33 cellular contexts compared by ENCODE assay signal in the genomic region with DNA sequence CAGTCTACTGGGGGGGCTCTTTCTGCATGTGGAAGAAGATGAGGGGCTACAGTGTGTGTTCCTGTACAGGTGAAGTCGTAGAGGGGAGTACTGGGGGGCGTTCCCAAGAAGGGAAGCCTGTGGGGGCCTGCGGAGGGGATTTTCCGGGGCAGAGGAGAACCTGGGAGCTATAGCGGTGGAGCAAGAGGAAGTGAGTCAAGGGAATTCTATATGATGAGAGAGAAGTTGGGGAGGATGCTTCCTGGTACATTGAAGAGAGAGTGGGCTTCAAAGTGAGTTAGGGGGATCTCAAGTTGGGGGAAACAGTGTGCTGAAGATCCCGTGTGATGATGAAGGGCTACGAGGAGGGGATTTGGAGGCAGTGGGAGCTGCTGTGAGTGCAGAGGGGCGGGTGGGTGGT. TPM values are rescaled to one million over a fixed set of nuclear protein-coding genes. Genes with fewer than 3 reads are reported as not detected.
DNase-seq lines count a peak whose midpoint lies in the region; ATAC-seq, FAIRE-seq and TF ChIP-seq lines count a peak whose summit lies in the region.
"Had no signal": no experiment of that assay in that cellular context is flagged by ENCODE, and none has a peak within 500 bp of the region (broad histone marks: within the 10 kb centered on the region; RNA-seq: fewer than 3 reads in every experiment).

No MANE protein-coding gene starts in this region.

- H3K4me3 ChIP-seq in Panc1 (ENCODE audit: low read depth in 2 of 2, low read length in 2 of 2), result peak overlapping the region; percentile 26 to 83
- no peak overlapping the region for H3K4me3 ChIP-seq in endothelial cell of umbilical vein (replicated peaks in 1 of 3; ENCODE audit: insufficient read depth in 1 of 3, low read depth in 1 of 3, low read length in 3 of 3)
- H3K4me3 ChIP-seq in thyroid gland (replicated peaks in 1 of 3), result no peak overlapping the region
- H3K4me3 ChIP-seq: esophagus muscularis mucosa, K562, sigmoid colon, uterus had no signal

- in situ Hi-C loops in Panc1 (cut with HindIII; ENCODE audit: low pct_unique_long_range_greater_than_20kb, low sequenced_read_pairs), result no loop called here

- no peak overlapping the region for H3K27ac Mint-ChIP-seq in nephron progenitor cell
- H3K27ac Mint-ChIP-seq: T-cell had no signal

- dilution Hi-C loops in endothelial cell of umbilical vein (cut with MboI; ENCODE audit: extremely low pct_ligation_motif_present, low sequenced_read_pairs), result no loop called here

- H3K27ac ChIP-seq in Panc1 (ENCODE audit: low read length) (peak overlapping the region; percentile 67), endothelial cell of umbilical vein (ENCODE audit: insufficient read depth, low read depth, low read length) (no peak overlapping the region), thyroid gland (no peak overlapping the region)
- H3K27ac ChIP-seq: esophagus muscularis mucosa, sigmoid colon, uterus had no signal

- intact Hi-C loops in Panc1 (cut with micrococcal nuclease; ENCODE audit: unreplicated experiment), result no loop called here
- intact Hi-C loops in endothelial cell of umbilical vein (cut with micrococcal nuclease), result no loop called here
- intact Hi-C loops in thyroid gland (cut with DNase I), result no loop called here

- H2AFZ ChIP-seq in endothelial cell of umbilical vein (ENCODE audit: low read depth, low read length), result no peak overlapping the region

- H3K9me3 Mint-ChIP-seq in nephron progenitor cell, result no peaks in the 10 kb centered on the region
- H3K9me3 Mint-ChIP-seq: central memory CD8-positive, alpha-beta T cell; T-cell had no signal

- POLR2A ChIA-PET in Panc1 (lab: Charles Lee) (no interaction called here), endothelial cell of umbilical vein (lab: Charles Lee) (no interaction called here)

- no peak for FAIRE-seq in endothelial cell of umbilical vein (lab: Jason Lieb, UNC)
- FAIRE-seq: D721Med, GM18507, H54, K562, TTC549 had no signal

- CTCF ChIA-PET in Panc1 (lab: Charles Lee) (no interaction called here), endothelial cell of umbilical vein (lab: Charles Lee) (interaction anchor here (1.7 kb wide), 1 partner anchor 69 kb away, joined by 5 read pairs; no protein-coding TSS in a partner anchor)

- H3K79me2 ChIP-seq in endothelial cell of umbilical vein (ENCODE audit: control insufficient read depth, insufficient read depth, low read length), result no peaks in the 10 kb centered on the region

- DNase-seq in ELR (ENCODE audit: low read depth) (peak; percentile 59), Panc1 (ENCODE audit: low read depth, low spot score) (no peak), endothelial cell of umbilical vein (ENCODE audit: low read depth, low spot score) (no peak), nephron progenitor cell (no peak), kidney glomerular epithelial cell (lab: John Stamatoyannopoulos, UW) (no peak), thyroid gland (no peak)
- no peak for DNase-seq in stimulated activated naive CD8-positive, alpha-beta T cell treated with anti-CD3 and anti-CD28 coated beads, Interleukin-15, Interleukin-2, amounts not matched to agents 100 U/mL and 50 U/mL, for 24 hours
- no peak for DNase-seq in central memory CD4-positive, alpha-beta T cell
- DNase-seq: activated naive CD4-positive, alpha-beta T cell treated with anti-CD3 and anti-CD28 coated beads, Interleukin-2, amount 50 U/mL, for 16 hours; effector CD8-positive, alpha-beta T cell; EL; MG63; naive thymus-derived CD8-positive, alpha-beta T cell; NCI-H146; NCI-H2171; NCI-H748 treated with DMSO at 0.1 percent for 48 hours; OCI-M1; SHP77; sigmoid colon; stimulated activated CD4-positive, alpha-beta T cell treated with anti-CD3 and anti-CD28 coated beads, Interleukin-15, amount 100 ng/mL, for 24 hours; stimulated activated CD8-positive, alpha-beta memory T cell treated with anti-CD3 and anti-CD28 coated beads, Interleukin-4, amount 100 ng/mL, for 48 hours; T-cell; uterus had no signal

- TF ChIP-seq POLR2A in endothelial cell of umbilical vein (IDR thresholded peaks at IDR 0.05; ENCODE audit: low read depth, low read length), result no peak
- TF ChIP-seq POLR2A in thyroid gland (IDR thresholded peaks at IDR 0.05), result no peak

- H3K4me1 ChIP-seq in Panc1 (ENCODE audit: control insufficient read depth, insufficient read depth, low read length) (peaks cover 34% of the 10 kb centered on the region), endothelial cell of umbilical vein (ENCODE audit: control insufficient read depth, extremely low read depth, insufficient read depth, low read length) (peaks cover 5% of the 10 kb centered on the region), thyroid gland (no peaks in the 10 kb centered on the region)
- H3K4me1 ChIP-seq: sigmoid colon, uterus had no signal

- no peak for TF ChIP-seq CTCF in Panc1 (IDR thresholded peaks at IDR 0.05)
- no peak for TF ChIP-seq CTCF in endothelial cell of umbilical vein (IDR thresholded peaks at IDR 0.05; ENCODE audit: extremely low read depth in 1 of 2, insufficient read depth in 1 of 2, low read depth in 1 of 2, low read length in 2 of 2)
- TF ChIP-seq CTCF in nephron progenitor cell (IDR thresholded peaks at IDR 0.05), result no peak
- no peak for TF ChIP-seq CTCF in thyroid gland (IDR thresholded peaks at IDR 0.05)

- peak overlapping the region; percentile 52 for H3K4me3 Mint-ChIP-seq in nephron progenitor cell
- H3K4me3 Mint-ChIP-seq: central memory CD8-positive, alpha-beta T cell; T-cell had no signal

- H3K9ac ChIP-seq in endothelial cell of umbilical vein (replicated peaks; ENCODE audit: extremely low read depth, insufficient read depth, low read length), result no peak overlapping the region

- no peaks in the 10 kb centered on the region for H3K36me3 ChIP-seq in Panc1 (ENCODE audit: control insufficient read depth, insufficient read depth, low read length)
- no peaks in the 10 kb centered on the region for H3K36me3 ChIP-seq in endothelial cell of umbilical vein (ENCODE audit: control insufficient read depth in 2 of 2, extremely low read depth in 1 of 2, insufficient read depth in 2 of 2, low read length in 2 of 2)
- no peaks in the 10 kb centered on the region for H3K36me3 ChIP-seq in thyroid gland
- H3K36me3 ChIP-seq: esophagus muscularis mucosa, MG63, sigmoid colon, uterus had no signal

- H3K9me3 ChIP-seq in Panc1 (ENCODE audit: control insufficient read depth, insufficient read depth, low read depth, low read length), result no peaks in the 10 kb centered on the region
- H3K9me3 ChIP-seq in endothelial cell of umbilical vein (replicated peaks; ENCODE audit: control insufficient read depth, insufficient read depth, low read length), result no peaks in the 10 kb centered on the region
- H3K9me3 ChIP-seq in thyroid gland, result no peaks in the 10 kb centered on the region
- H3K9me3 ChIP-seq: esophagus muscularis mucosa, MG63, sigmoid colon, uterus had no signal

- H3K4me2 ChIP-seq in endothelial cell of umbilical vein (ENCODE audit: insufficient read depth, low read length), result peak overlapping the region; percentile 16

- peaks cover 98% of the 10 kb centered on the region for H3K27me3 Mint-ChIP-seq in nephron progenitor cell (ENCODE audit: low read depth, poor library complexity)

- no peaks in the 10 kb centered on the region for H3K36me3 Mint-ChIP-seq in nephron progenitor cell (ENCODE audit: low read depth)
- H3K36me3 Mint-ChIP-seq: T-cell had no signal

- H4K20me1 ChIP-seq in endothelial cell of umbilical vein (replicated peaks; ENCODE audit: control insufficient read depth, extremely low read depth, insufficient read depth, low read length), result no peaks in the 10 kb centered on the region

- no TSS peak for BruUV-seq in Panc1 (replicated peaks; lab: Mats Ljungman, UMichigan)
- no TSS peak for BruUV-seq in endothelial cell of umbilical vein (replicated peaks; lab: Mats Ljungman, UMichigan)

- WGBS in thyroid gland, 2 donors, result 4 to 7% methylated on average over 8 of the region's 8 CpGs

- H3K4me1 Mint-ChIP-seq in nephron progenitor cell, result peaks cover 43% of the 10 kb centered on the region

- H3K27me3 ChIP-seq in Panc1 (ENCODE audit: control insufficient read depth, insufficient read depth, low read length), result no peaks in the 10 kb centered on the region
- H3K27me3 ChIP-seq in endothelial cell of umbilical vein (ENCODE audit: control insufficient read depth in 2 of 2, insufficient read depth in 2 of 2, low read length in 2 of 2), result peaks cover 55 to 65% of the 10 kb centered on the region in 2 experiments
- H3K27me3 ChIP-seq in thyroid gland, result peaks cover 19% of the 10 kb centered on the region

- H3K9me1 ChIP-seq in endothelial cell of umbilical vein (replicated peaks; ENCODE audit: control insufficient read depth, extremely low read depth, insufficient read depth, low read length), result no peaks in the 10 kb centered on the region

- ATAC-seq in Panc1, result peak; percentile 58
- ATAC-seq in stimulated activated naive CD8-positive, alpha-beta T cell treated with anti-CD3 and anti-CD28 coated beads, Interleukin-15, Interleukin-2, amounts not matched to agents 100 U/mL and 50 U/mL, for 24 hours, result no peak
- ATAC-seq: K562; left lobe of liver; naive thymus-derived CD8-positive, alpha-beta T cell; T-cell had no signal

RNA-seq across cellular contexts. Expression of a gene that starts 1.9 kb away (rescaled TPM):
- 17.7 TPM for total RNA-seq in Panc1 (2021; ENCODE audit: unreplicated experiment)
- polyA plus RNA-seq in Panc1 (2012; ENCODE audit: insufficient read length), result 16.0 TPM
- total RNA-seq in endothelial cell of umbilical vein, result 1.7 and 3.0 TPM in 2 replicates
- polyA plus RNA-seq in endothelial cell of umbilical vein, result 0.11 and 0.18 TPM in 2 replicates
- 0.15 and 0.21 TPM in 2 replicates for polyA plus RNA-seq in endothelial cell of umbilical vein (2011; cell fraction: cytosol; rRNA removed)
- 1.6 and 1.9 TPM in 2 replicates for polyA plus RNA-seq in endothelial cell of umbilical vein (2011; cell fraction: nucleus; rRNA removed)
- 7.0 and 9.1 TPM in 2 replicates for polyA plus RNA-seq in endothelial cell of umbilical vein (2012)
- polyA minus RNA-seq in endothelial cell of umbilical vein, result 0.44 and 0.49 TPM in 2 replicates
- polyA minus RNA-seq in endothelial cell of umbilical vein (2011; cell fraction: cytosol; rRNA and poly(A)+ RNA removed), result not detected
- 0.63 and 0.96 TPM in 2 replicates for polyA minus RNA-seq in endothelial cell of umbilical vein (2011; cell fraction: nucleus; rRNA and poly(A)+ RNA removed)
- total RNA-seq in thyroid gland, result not detected
- total RNA-seq: left lobe of liver; mesenteric fat pad; naive thymus-derived CD8-positive, alpha-beta T cell had no signal
- polyA plus RNA-seq: K562; naive thymus-derived CD8-positive, alpha-beta T cell had no signal

RNA-seq across cellular contexts. Expression of a gene that starts 30.6 kb away (rescaled TPM):
- total RNA-seq in Panc1 (2021; ENCODE audit: unreplicated experiment), result 14.6 TPM
- 20.6 TPM for polyA plus RNA-seq in Panc1 (2012; ENCODE audit: insufficient read length)
- total RNA-seq in endothelial cell of umbilical vein, result 4.0 and 5.4 TPM in 2 replicates
- polyA plus RNA-seq in endothelial cell of umbilical vein, result 3.9 and 5.0 TPM in 2 replicates
- polyA plus RNA-seq in endothelial cell of umbilical vein (2011; cell fraction: cytosol; rRNA removed), result 1.7 and 3.0 TPM in 2 replicates
- 2.0 and 3.8 TPM in 2 replicates for polyA plus RNA-seq in endothelial cell of umbilical vein (2011; cell fraction: nucleus; rRNA removed)
- 1.9 and 5.9 TPM in 2 replicates for polyA plus RNA-seq in endothelial cell of umbilical vein (2012)
- 1.1 and 1.7 TPM in 2 replicates for polyA minus RNA-seq in endothelial cell of umbilical vein
- not detected for polyA minus RNA-seq in endothelial cell of umbilical vein (2011; cell fraction: cytosol; rRNA and poly(A)+ RNA removed)
- polyA minus RNA-seq in endothelial cell of umbilical vein (2011; cell fraction: nucleus; rRNA and poly(A)+ RNA removed), result 0.38 and 1.1 TPM in 2 replicates
- not detected for total RNA-seq in thyroid gland
- total RNA-seq: esophagus muscularis mucosa; K562; left lobe of liver; mesenteric fat pad; naive thymus-derived CD8-positive, alpha-beta T cell; posterior vena cava; sigmoid colon; T-cell had no signal
- polyA plus RNA-seq: K562; naive thymus-derived CD8-positive, alpha-beta T cell; sigmoid colon had no signal

RNA-seq across cellular contexts. Expression of a gene that starts 51.8 kb away (rescaled TPM):
- total RNA-seq in Panc1 (2021; ENCODE audit: unreplicated experiment), result 7.7 TPM
- polyA plus RNA-seq in Panc1 (2012; ENCODE audit: insufficient read length), result 50.5 TPM
- total RNA-seq in endothelial cell of umbilical vein, result 0.78 and 1.3 TPM in 2 replicates
- polyA plus RNA-seq in endothelial cell of umbilical vein, result 0.92 and 1.1 TPM in 2 replicates
- 0.83 and 0.99 TPM in 2 replicates for polyA plus RNA-seq in endothelial cell of umbilical vein (2011; cell fraction: cytosol; rRNA removed)
- 0.68 and 0.74 TPM in 2 replicates for polyA plus RNA-seq in endothelial cell of umbilical vein (2011; cell fraction: nucleus; rRNA removed)
- polyA plus RNA-seq in endothelial cell of umbilical vein (2012), result 0.64 and 1.2 TPM in 2 replicates
- 0.34 TPM in 1 of 2 replicates, not detected in the other for polyA minus RNA-seq in endothelial cell of umbilical vein
- not detected for polyA minus RNA-seq in endothelial cell of umbilical vein (2011; cell fraction: cytosol; rRNA and poly(A)+ RNA removed)
- polyA minus RNA-seq in endothelial cell of umbilical vein (2011; cell fraction: nucleus; rRNA and poly(A)+ RNA removed), result 0.34 TPM in 1 of 2 replicates, not detected in the other
- not detected for total RNA-seq in thyroid gland
- total RNA-seq: K562; left lobe of liver; mesenteric fat pad; naive thymus-derived CD8-positive, alpha-beta T cell; posterior vena cava; sigmoid colon; T-cell had no signal
- polyA plus RNA-seq: K562; naive thymus-derived CD8-positive, alpha-beta T cell had no signal

Comparison
In these comparisons a context has a peak if more than half of its experiments do, and no peak if none do; other contexts are left out.
1. H3K4me3 ChIP-seq: peak in Panc1 (2 of 2); none in endothelial cell of umbilical vein (0 of 3) and thyroid gland (0 of 3).